ENCODE assay signal across 8 cellular contexts in genomic region chr3:150227839-150228238, GRCh38.
DNase-seq lines count a peak whose midpoint lies in the region; ATAC-seq and TF ChIP-seq lines count a peak whose summit lies in the region.

No MANE protein-coding gene starts in this region.

- DNase-seq in CMK (ENCODE audit: low read depth) (peak; percentile 34), NCI-H526 treated with DMSO at 0.1 percent for 48 hours (lab: John Stamatoyannopoulos, UW) (peak; percentile 59), right atrium auricular region (ENCODE audit: low spot score) (no peak), spleen (no peak)
- peak; percentile 72 for DNase-seq in activated CD8-positive, alpha-beta memory T cell treated with anti-CD3 and anti-CD28 coated beads, Interleukin-2, amount 50 U/mL, for 48 hours
- no peak for DNase-seq in effector CD4-positive, alpha-beta T cell

- WGBS in spleen, 5 donors, result 33 to 42% (median 36%) methylated on average over 5 of the region's 5 CpGs

- peaks cover 0 to 9% of the 10 kb centered on the region in 2 donors for H3K4me1 ChIP-seq in right atrium auricular region
- no peaks in the 10 kb centered on the region for H3K4me1 ChIP-seq in spleen

- no peaks in the 10 kb centered on the region for H3K27me3 ChIP-seq in right atrium auricular region
- peaks cover 0 to 25% (median 0%) of the 10 kb centered on the region in 7 donors for H3K27me3 ChIP-seq in spleen (replicated peaks in 1 of 7)

- TF ChIP-seq CTCF in right atrium auricular region (IDR thresholded peaks at IDR 0.05), result peak; percentile 63 to 76
- peak in 8 of 11 experiments; percentile 19 to 50 (median 40) for TF ChIP-seq CTCF in spleen (IDR thresholded peaks at IDR 0.05 in 8 of 11, conservative IDR thresholded peaks at IDR 0.05 in 3 of 11)

- no peak for TF ChIP-seq POLR2A in spleen (IDR thresholded peaks at IDR 0.05)

- ATAC-seq in GM21529 (IDR thresholded peaks at IDR 0.05; ENCODE audit: unreplicated experiment), result peak; percentile 63
- no peak for ATAC-seq in HG03378 (IDR thresholded peaks at IDR 0.05; ENCODE audit: unreplicated experiment)

- H3K27ac ChIP-seq in right atrium auricular region (no peak overlapping the region), spleen (no peak overlapping the region)

- H3K36me3 ChIP-seq in right atrium auricular region, result no peaks in the 10 kb centered on the region
- no peaks in the 10 kb centered on the region for H3K36me3 ChIP-seq in spleen

- intact Hi-C loops in spleen (cut with DNase I; ENCODE audit: low total_unique reads), result no loop called here

- no peak overlapping the region for H3K4me3 ChIP-seq in right atrium auricular region
- H3K4me3 ChIP-seq in spleen, result no peak overlapping the region

- no peaks in the 10 kb centered on the region for H3K9me3 ChIP-seq in right atrium auricular region
- no peaks in the 10 kb centered on the region for H3K9me3 ChIP-seq in spleen

Comparison
In these comparisons a context has a peak if more than half of its experiments do, and no peak if none do; other contexts are left out.
1. DNase-seq: peak in CMK (single experiment), NCI-H526 treated with DMSO at 0.1 percent for 48 hours (single experiment) and activated CD8-positive, alpha-beta memory T cell treated with anti-CD3 and anti-CD28 coated beads, Interleukin-2, amount 50 U/mL, for 48 hours (single experiment); none in right atrium auricular region (single experiment), spleen (single experiment) and effector CD4-positive, alpha-beta T cell (single experiment).